Comparison of ENCODE assay signal across 4 cellular contexts in the genomic region with DNA sequence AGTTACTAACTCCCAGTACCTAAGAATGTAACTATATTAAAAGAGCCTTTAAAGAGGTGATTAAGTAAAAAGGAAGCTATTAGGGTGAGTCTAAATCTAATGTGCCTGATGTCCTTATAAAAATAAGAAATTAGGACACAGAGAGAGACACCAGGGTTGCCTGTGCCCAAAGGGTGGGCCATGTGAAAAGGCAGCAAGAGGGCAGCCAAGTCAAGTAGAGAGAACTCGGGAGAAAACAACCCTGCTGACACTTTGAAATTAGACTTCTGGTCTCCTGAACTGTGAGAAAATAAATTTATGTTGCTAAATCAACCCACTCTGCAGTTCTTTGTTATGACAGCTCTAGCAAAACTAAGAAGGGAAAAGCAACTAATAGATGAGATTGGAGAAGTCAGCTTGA.
TF ChIP-seq lines count a peak whose summit lies in the region.

No MANE protein-coding gene starts in this region.

TF ChIP-seq in SK-N-SH treated with all-trans-retinoic acid at 6 μM for 48 hours, 23 proteins besides CTCF, POLR2A, EP300 and RAD21:
- TF ChIP-seq ESRRG (CRISPR knock-in tag; IDR thresholded peaks at IDR 0.05) (no peak), ZNF70 (CRISPR knock-in tag; IDR thresholded peaks at IDR 0.05) (no peak)
TF ChIP-seq in SK-N-SH treated with all-trans-retinoic acid at 6 μM for 48 hours: peak in this region for 0.

TF ChIP-seq in SK-N-SH, 30 proteins besides CTCF, POLR2A, EP300 and RAD21:
- TF ChIP-seq, protein P1, sequence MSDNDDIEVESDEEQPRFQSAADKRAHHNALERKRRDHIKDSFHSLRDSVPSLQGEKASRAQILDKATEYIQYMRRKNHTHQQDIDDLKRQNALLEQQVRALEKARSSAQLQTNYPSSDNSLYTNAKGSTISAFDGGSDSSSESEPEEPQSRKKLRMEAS (IDR thresholded peaks at IDR 0.05; ENCODE audit: low read depth), result no peak
- TF ChIP-seq SMC3 (IDR thresholded peaks at IDR 0.05; ENCODE audit: low read depth, low read length) (no peak), GABPA (IDR thresholded peaks at IDR 0.05; ENCODE audit: low read depth) (no peak), MEF2A (IDR thresholded peaks at IDR 0.05; ENCODE audit: borderline replicate concordance, low read depth) (no peak)

TF ChIP-seq in H1, 55 proteins besides CTCF, POLR2A, EP300 and RAD21:
- no peak for TF ChIP-seq CTBP2 (IDR thresholded peaks at IDR 0.05; ENCODE audit: borderline replicate concordance, insufficient read depth, insufficient read length, low read length)
- no peak for TF ChIP-seq EZH2 (IDR thresholded peaks at IDR 0.05; ENCODE audit: low read depth, low read length, severe bottlenecking)
- TF ChIP-seq SP1 (IDR thresholded peaks at IDR 0.05; ENCODE audit: low read depth, low read length), result no peak
- no peak for TF ChIP-seq CBX8 (IDR thresholded peaks at IDR 0.05; ENCODE audit: borderline replicate concordance, low read depth, low read length)
- TF ChIP-seq JUN (IDR thresholded peaks at IDR 0.05; ENCODE audit: low read depth, low read length), result no peak
- TF ChIP-seq SIN3A (conservative IDR thresholded peaks at IDR 0.05 in 1 of 2, IDR thresholded peaks at IDR 0.05 in 1 of 2; ENCODE audit: low read depth in 1 of 2, low read length in 2 of 2), result no peak
- TF ChIP-seq RFX5 (IDR thresholded peaks at IDR 0.05; ENCODE audit: borderline replicate concordance, low read depth, low read length), result no peak
- no peak for TF ChIP-seq SP4 (IDR thresholded peaks at IDR 0.05; ENCODE audit: low read length)
- no peak for TF ChIP-seq KDM5A (IDR thresholded peaks at IDR 0.05; ENCODE audit: low read length)
- TF ChIP-seq, protein P2, sequence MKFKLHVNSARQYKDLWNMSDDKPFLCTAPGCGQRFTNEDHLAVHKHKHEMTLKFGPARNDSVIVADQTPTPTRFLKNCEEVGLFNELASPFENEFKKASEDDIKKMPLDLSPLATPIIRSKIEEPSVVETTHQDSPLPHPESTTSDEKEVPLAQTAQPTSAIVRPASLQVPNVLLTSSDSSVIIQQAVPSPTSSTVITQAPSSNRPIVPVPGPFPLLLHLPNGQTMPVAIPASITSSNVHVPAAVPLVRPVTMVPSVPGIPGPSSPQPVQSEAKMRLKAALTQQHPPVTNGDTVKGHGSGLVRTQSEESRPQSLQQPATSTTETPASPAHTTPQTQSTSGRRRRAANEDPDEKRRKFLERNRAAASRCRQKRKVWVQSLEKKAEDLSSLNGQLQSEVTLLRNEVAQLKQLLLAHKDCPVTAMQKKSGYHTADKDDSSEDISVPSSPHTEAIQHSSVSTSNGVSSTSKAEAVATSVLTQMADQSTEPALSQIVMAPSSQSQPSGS (IDR thresholded peaks at IDR 0.05; ENCODE audit: low read length), result no peak
- TF ChIP-seq SRF (IDR thresholded peaks at IDR 0.05; ENCODE audit: low read depth, low read length), result no peak
- TF ChIP-seq ASH2L (IDR thresholded peaks at IDR 0.05; ENCODE audit: low read length), result no peak
- no peak for TF ChIP-seq KDM1A (IDR thresholded peaks at IDR 0.05; ENCODE audit: borderline replicate concordance, low read length)
- TF ChIP-seq CHD2 (IDR thresholded peaks at IDR 0.05; ENCODE audit: low read length), result no peak

TF ChIP-seq in neural cell, 6 proteins besides CTCF, POLR2A, EP300 and RAD21:
- TF ChIP-seq SMC3 (conservative IDR thresholded peaks at IDR 0.05; ENCODE audit: poor library complexity) (no peak), POLR2AphosphoS5 (IDR thresholded peaks at IDR 0.05) (no peak), MXI1 (conservative IDR thresholded peaks at IDR 0.05; ENCODE audit: poor library complexity, severe bottlenecking) (no peak), TAF1 (IDR thresholded peaks at IDR 0.05; ENCODE audit: low read depth) (no peak), EZH2 (IDR thresholded peaks at IDR 0.05; ENCODE audit: borderline replicate concordance, insufficient read depth, low read length, poor library complexity, severe bottlenecking) (no peak)
- TF ChIP-seq, protein P3, sequence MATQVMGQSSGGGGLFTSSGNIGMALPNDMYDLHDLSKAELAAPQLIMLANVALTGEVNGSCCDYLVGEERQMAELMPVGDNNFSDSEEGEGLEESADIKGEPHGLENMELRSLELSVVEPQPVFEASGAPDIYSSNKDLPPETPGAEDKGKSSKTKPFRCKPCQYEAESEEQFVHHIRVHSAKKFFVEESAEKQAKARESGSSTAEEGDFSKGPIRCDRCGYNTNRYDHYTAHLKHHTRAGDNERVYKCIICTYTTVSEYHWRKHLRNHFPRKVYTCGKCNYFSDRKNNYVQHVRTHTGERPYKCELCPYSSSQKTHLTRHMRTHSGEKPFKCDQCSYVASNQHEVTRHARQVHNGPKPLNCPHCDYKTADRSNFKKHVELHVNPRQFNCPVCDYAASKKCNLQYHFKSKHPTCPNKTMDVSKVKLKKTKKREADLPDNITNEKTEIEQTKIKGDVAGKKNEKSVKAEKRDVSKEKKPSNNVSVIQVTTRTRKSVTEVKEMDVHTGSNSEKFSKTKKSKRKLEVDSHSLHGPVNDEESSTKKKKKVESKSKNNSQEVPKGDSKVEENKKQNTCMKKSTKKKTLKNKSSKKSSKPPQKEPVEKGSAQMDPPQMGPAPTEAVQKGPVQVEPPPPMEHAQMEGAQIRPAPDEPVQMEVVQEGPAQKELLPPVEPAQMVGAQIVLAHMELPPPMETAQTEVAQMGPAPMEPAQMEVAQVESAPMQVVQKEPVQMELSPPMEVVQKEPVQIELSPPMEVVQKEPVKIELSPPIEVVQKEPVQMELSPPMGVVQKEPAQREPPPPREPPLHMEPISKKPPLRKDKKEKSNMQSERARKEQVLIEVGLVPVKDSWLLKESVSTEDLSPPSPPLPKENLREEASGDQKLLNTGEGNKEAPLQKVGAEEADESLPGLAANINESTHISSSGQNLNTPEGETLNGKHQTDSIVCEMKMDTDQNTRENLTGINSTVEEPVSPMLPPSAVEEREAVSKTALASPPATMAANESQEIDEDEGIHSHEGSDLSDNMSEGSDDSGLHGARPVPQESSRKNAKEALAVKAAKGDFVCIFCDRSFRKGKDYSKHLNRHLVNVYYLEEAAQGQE (IDR thresholded peaks at IDR 0.05; ENCODE audit: borderline replicate concordance), result no peak
